In genomic region chrX:154526901-154527675, GRCh38 we compare ENCODE assay signal across 8 cellular contexts. TPM values are rescaled to one million over a fixed set of nuclear protein-coding genes. Genes with fewer than 3 reads are reported as not detected.
DNase-seq lines count a peak whose midpoint lies in the region; ATAC-seq, FAIRE-seq and TF ChIP-seq lines count a peak whose summit lies in the region.

No MANE protein-coding gene starts in this region.

- CTCF ChIA-PET in A549 (lab: Yijun Ruan, JAX): interaction anchor here (0.6 to 2.8 kb wide), 14 partner anchors 9 to 222 kb away, joined by 3 to 27 read pairs (median 4); partner anchors contain the start of gene SLC10A3
- CTCF ChIA-PET in activated CD4-positive, alpha-beta memory T cell treated with anti-CD3 and anti-CD28 coated beads for 36 hours (lab: Charles Lee): interaction anchor here (0.7 to 2.3 kb wide), 13 partner anchors 9 to 153 kb away, joined by 3 to 8 read pairs (median 3); partner anchors contain the start of genes ATP6AP1, EMD, FLNA and PLXNA3

- peak; percentile 32 for TF ChIP-seq POLR2A in A549 (IDR thresholded peaks at IDR 0.05; ENCODE audit: low read length)

- no peaks in the 10 kb centered on the region for H3K36me3 Mint-ChIP-seq in activated CD4-positive, alpha-beta memory T cell treated with anti-CD3 and anti-CD28 coated beads for 36 hours
- peaks cover 8% of the 10 kb centered on the region for H3K36me3 Mint-ChIP-seq in endodermal cell (ENCODE audit: low read depth)
- H3K36me3 Mint-ChIP-seq in stimulated activated memory B cell treated with anti-CD40 and anti-IgM and Interleukin-4, amounts not matched to agents 10 μg/mL and 1 μg/mL and 100 μg/mL, for 72 hours: peaks cover 8% of the 10 kb centered on the region

- no peaks in the 10 kb centered on the region for H3K9me3 Mint-ChIP-seq in activated CD4-positive, alpha-beta memory T cell treated with anti-CD3 and anti-CD28 coated beads for 36 hours
- peaks cover 59% of the 10 kb centered on the region for H3K9me3 Mint-ChIP-seq in endodermal cell
- H3K9me3 Mint-ChIP-seq in stimulated activated memory B cell treated with anti-CD40 and anti-IgM and Interleukin-4, amounts not matched to agents 10 μg/mL and 1 μg/mL and 100 μg/mL, for 72 hours: no peaks in the 10 kb centered on the region

- WGBS in A549 (ENCODE audit: missing lambda C conversion rate): 1% methylated on average over 15 of the region's 15 CpGs
- 20% methylated on average over 10 of the region's 15 CpGs; no CpG with 5 or more reads in 1 of the 2 experiments for WGBS in endodermal cell (ENCODE audit: insufficient coverage in 1 of 2, insufficient read length in 1 of 2), 2 experiments
- 29 to 34% methylated on average over 3 to 4 of the region's 15 CpGs for WGBS in mesodermal cell (ENCODE audit: insufficient coverage in 2 of 2), 2 experiments

- H3K27me3 ChIP-seq in endodermal cell (ENCODE audit: control insufficient read depth, insufficient read depth, low read length, poor library complexity, severe bottlenecking): no peaks in the 10 kb centered on the region

- POLR2A ChIA-PET in A549 (lab: Yijun Ruan, JAX): interaction anchor here (0.7 to 1.8 kb wide), 9 partner anchors 12 to 154 kb away, joined by 3 to 8 read pairs (median 4); partner anchors contain the start of genes IKBKG, RPL10, SLC10A3 and UBL4A
- POLR2A ChIA-PET in activated CD4-positive, alpha-beta memory T cell treated with anti-CD3 and anti-CD28 coated beads for 36 hours (lab: Charles Lee): interaction anchor here (0.8 to 1.2 kb wide), 2 partner anchors 10 to 37 kb away, joined by 3 to 4 read pairs; partner anchors contain the start of gene SLC10A3

- H3K4me1 ChIP-seq in A549: peaks cover 70% of the 10 kb centered on the region
- H3K4me1 ChIP-seq in endodermal cell (ENCODE audit: control insufficient read depth, insufficient read depth, low read length): no peaks in the 10 kb centered on the region
- peaks cover 8% of the 10 kb centered on the region for H3K4me1 ChIP-seq in mesodermal cell (ENCODE audit: control insufficient read depth, insufficient read depth, low read length, poor library complexity, severe bottlenecking)

- H3K9me3 ChIP-seq in A549: no peaks in the 10 kb centered on the region
- H3K9me3 ChIP-seq in endodermal cell (ENCODE audit: control insufficient read depth, low read length): no peaks in the 10 kb centered on the region
- no peaks in the 10 kb centered on the region for H3K9me3 ChIP-seq in mesodermal cell (ENCODE audit: control insufficient read depth, low read length)

- TF ChIP-seq CTCF in A549 (IDR thresholded peaks at IDR 0.05) (peak; percentile 42), endodermal cell (conservative IDR thresholded peaks at IDR 0.05) (peak; percentile 65)

- H3K27ac ChIP-seq in A549 (peak overlapping the region; percentile 72 to 93), endodermal cell (ENCODE audit: low read depth, low read length) (no peak overlapping the region), mesodermal cell (ENCODE audit: low read depth, low read length, severe bottlenecking) (peak overlapping the region; percentile 59)

- FAIRE-seq in A549 (lab: Jason Lieb, UNC): peak; percentile 96

- H3K4me3 Mint-ChIP-seq in activated CD4-positive, alpha-beta memory T cell treated with anti-CD3 and anti-CD28 coated beads for 36 hours: no peak overlapping the region
- peak overlapping the region; percentile 46 for H3K4me3 Mint-ChIP-seq in endodermal cell
- H3K4me3 Mint-ChIP-seq in stimulated activated memory B cell treated with anti-CD40 and anti-IgM and Interleukin-4, amounts not matched to agents 10 μg/mL and 1 μg/mL and 100 μg/mL, for 72 hours: peak overlapping the region; percentile 75

- H3K4me3 ChIP-seq in A549 (no peak overlapping the region), endodermal cell (ENCODE audit: low read length) (no peak overlapping the region), mesodermal cell (ENCODE audit: extremely low read depth, insufficient read depth, low read length, poor library complexity, severe bottlenecking) (no peak overlapping the region)

- DNase-seq in A549 (ENCODE audit: low read depth in 1 of 2, low spot score in 1 of 2): peak in 1 of 2 experiments; percentile 89
- peak; percentile 89 for DNase-seq in NCI-H82 (lab: John Stamatoyannopoulos, UW)
- peak; percentile 80 for DNase-seq in activated CD4-positive, alpha-beta memory T cell treated with anti-CD3 and anti-CD28 coated beads for 36 hours
- DNase-seq in endodermal cell: peak; percentile 88

- H3K27me3 Mint-ChIP-seq in activated CD4-positive, alpha-beta memory T cell treated with anti-CD3 and anti-CD28 coated beads for 36 hours: no peaks in the 10 kb centered on the region
- H3K27me3 Mint-ChIP-seq in endodermal cell (ENCODE audit: insufficient read depth): peaks cover 14% of the 10 kb centered on the region
- no peaks in the 10 kb centered on the region for H3K27me3 Mint-ChIP-seq in stimulated activated memory B cell treated with anti-CD40 and anti-IgM and Interleukin-4, amounts not matched to agents 10 μg/mL and 1 μg/mL and 100 μg/mL, for 72 hours

- peak; percentile 35 to 37; a peak in 4 of 5 replicates for TF ChIP-seq RAD21 in A549 (conservative IDR thresholded peaks at IDR 0.05 in 1 of 2, IDR thresholded peaks at IDR 0.05 in 1 of 2)

- H3K4me2 ChIP-seq in A549: peak overlapping the region; percentile 49

- intact Hi-C loops in activated CD4-positive, alpha-beta memory T cell treated with anti-CD3 and anti-CD28 coated beads for 36 hours (cut with micrococcal nuclease): no loop called here

- H3K4me1 Mint-ChIP-seq in activated CD4-positive, alpha-beta memory T cell treated with anti-CD3 and anti-CD28 coated beads for 36 hours (ENCODE audit: low read depth): peaks cover 19% of the 10 kb centered on the region
- H3K4me1 Mint-ChIP-seq in endodermal cell: peaks cover 2% of the 10 kb centered on the region
- peaks cover 10% of the 10 kb centered on the region for H3K4me1 Mint-ChIP-seq in stimulated activated memory B cell treated with anti-CD40 and anti-IgM and Interleukin-4, amounts not matched to agents 10 μg/mL and 1 μg/mL and 100 μg/mL, for 72 hours

- ATAC-seq in A549 (peak; percentile 62 to 64), GM18511 (IDR thresholded peaks at IDR 0.05; ENCODE audit: unreplicated experiment) (peak; percentile 79), HG03571 (IDR thresholded peaks at IDR 0.05; ENCODE audit: unreplicated experiment) (peak; percentile 80)
- peak; percentile 92 for ATAC-seq in stimulated activated memory B cell treated with anti-CD40 and anti-IgM and Interleukin-4, amounts not matched to agents 10 μg/mL and 1 μg/mL and 100 μg/mL, for 72 hours

- no peaks in the 10 kb centered on the region for H3K36me3 ChIP-seq in endodermal cell (ENCODE audit: control insufficient read depth, insufficient read depth, low read length)
- H3K36me3 ChIP-seq in mesodermal cell (ENCODE audit: control insufficient read depth, insufficient read depth, low read length): no peaks in the 10 kb centered on the region

- peak overlapping the region; percentile 27 for H3K9ac ChIP-seq in endodermal cell (ENCODE audit: extremely low read depth, low read length, poor library complexity, severe bottlenecking)

- no peak for TF ChIP-seq EP300 in A549 (IDR thresholded peaks at IDR 0.05)

- peak overlapping the region; percentile 42 for H3K27ac Mint-ChIP-seq in activated CD4-positive, alpha-beta memory T cell treated with anti-CD3 and anti-CD28 coated beads for 36 hours
- peak overlapping the region; percentile 80 for H3K27ac Mint-ChIP-seq in endodermal cell
- peak overlapping the region; percentile 77 for H3K27ac Mint-ChIP-seq in stimulated activated memory B cell treated with anti-CD40 and anti-IgM and Interleukin-4, amounts not matched to agents 10 μg/mL and 1 μg/mL and 100 μg/mL, for 72 hours

RNA-seq across cellular contexts. Expression of gene FAM3A, which starts 11.1 kb away (rescaled TPM):
- polyA plus RNA-seq in A549 (2011; rRNA removed) (18.6 and 21.7 TPM in 2 replicates), A549 (2017; fragmentation: RNase III; extraction: RNeasy Plus Mini Kit Qiagen cat#74134 plus additional on column Dnase treatment) (33.2 to 40.6 TPM (median 36.7 TPM) in 3 replicates)
- polyA plus RNA-seq in A549 (2012; cell fraction: cytosol; rRNA removed): 47.8 and 55.1 TPM in 2 replicates
- polyA plus RNA-seq in A549 (2012; cell fraction: nucleus; rRNA removed): 93.9 and 105 TPM in 2 replicates
- polyA minus RNA-seq in A549 (2011; rRNA and poly(A)+ RNA removed): 16.1 and 21.8 TPM in 2 replicates
- 10 to 100 TPM; 21.4 to 28.4 TPM for total RNA-seq in activated CD4-positive, alpha-beta memory T cell treated with anti-CD3 and anti-CD28 coated beads for 36 hours
- total RNA-seq in endodermal cell: 10 to 100 TPM; 23.6 to 24.3 TPM
- polyA plus RNA-seq in endodermal cell (2013, experiment 1 of 2): 27.7 TPM
- polyA plus RNA-seq in endodermal cell (2013, experiment 2 of 2): 26.2 TPM
- polyA plus RNA-seq in mesodermal cell (2013, experiment 1 of 2): 32.9 TPM
- 29.1 TPM for polyA plus RNA-seq in mesodermal cell (2013, experiment 2 of 2)

RNA-seq across cellular contexts. Expression of gene G6PD, which starts 19.6 kb away (rescaled TPM):
- polyA plus RNA-seq in A549 (2011; rRNA removed) (692 and 774 TPM in 2 replicates), A549 (2017; fragmentation: RNase III; extraction: RNeasy Plus Mini Kit Qiagen cat#74134 plus additional on column Dnase treatment) (1,409 to 1,481 TPM (median 1,465 TPM) in 3 replicates)
- 1,222 and 1,527 TPM in 2 replicates for polyA plus RNA-seq in A549 (2012; cell fraction: cytosol; rRNA removed)
- 2,784 and 3,385 TPM in 2 replicates for polyA plus RNA-seq in A549 (2012; cell fraction: nucleus; rRNA removed)
- 756 and 969 TPM in 2 replicates for polyA minus RNA-seq in A549 (2011; rRNA and poly(A)+ RNA removed)
- total RNA-seq in activated CD4-positive, alpha-beta memory T cell treated with anti-CD3 and anti-CD28 coated beads for 36 hours: 10 to 100 TPM; 65.8 to 70.4 TPM
- 10 to 100 TPM; 71.7 to 81.4 TPM for total RNA-seq in endodermal cell
- polyA plus RNA-seq in endodermal cell (2013, experiment 1 of 2): 69.5 TPM
- 64.0 TPM for polyA plus RNA-seq in endodermal cell (2013, experiment 2 of 2)
- 89.5 TPM for polyA plus RNA-seq in mesodermal cell (2013, experiment 1 of 2)
- 76.7 TPM for polyA plus RNA-seq in mesodermal cell (2013, experiment 2 of 2)

RNA-seq across cellular contexts. Expression of gene IKBKG, which starts 20.3 kb away (rescaled TPM):
- 19.7 and 22.1 TPM in 2 replicates for polyA plus RNA-seq in A549 (2011; rRNA removed)
- polyA plus RNA-seq in A549 (2012; cell fraction: cytosol; rRNA removed): 38.7 and 46.2 TPM in 2 replicates
- 117 and 119 TPM in 2 replicates for polyA plus RNA-seq in A549 (2012; cell fraction: nucleus; rRNA removed)
- 33.4 to 38.8 TPM (median 34.2 TPM) in 3 replicates for polyA plus RNA-seq in A549 (2017; fragmentation: RNase III; extraction: RNeasy Plus Mini Kit Qiagen cat#74134 plus additional on column Dnase treatment)
- polyA minus RNA-seq in A549 (2011; rRNA and poly(A)+ RNA removed): 9.9 and 14.9 TPM in 2 replicates
- total RNA-seq in activated CD4-positive, alpha-beta memory T cell treated with anti-CD3 and anti-CD28 coated beads for 36 hours: 10 to 100 TPM; 39.4 to 45.9 TPM
- 10 to 100 TPM; 19.8 to 20.3 TPM for total RNA-seq in endodermal cell
- 16.9 TPM for polyA plus RNA-seq in endodermal cell (2013, experiment 1 of 2)
- polyA plus RNA-seq in endodermal cell (2013, experiment 2 of 2): 17.1 TPM
- 16.4 TPM for polyA plus RNA-seq in mesodermal cell (2013, experiment 1 of 2)
- 13.4 TPM for polyA plus RNA-seq in mesodermal cell (2013, experiment 2 of 2)

RNA-seq across cellular contexts. Expression of gene SLC10A3, which starts 36.7 kb away (rescaled TPM):
- 9.0 and 10.1 TPM in 2 replicates for polyA plus RNA-seq in A549 (2011; rRNA removed)
- 18.6 and 27.7 TPM in 2 replicates for polyA plus RNA-seq in A549 (2012; cell fraction: cytosol; rRNA removed)
- polyA plus RNA-seq in A549 (2012; cell fraction: nucleus; rRNA removed): 15.8 and 20.0 TPM in 2 replicates
- polyA plus RNA-seq in A549 (2017; fragmentation: RNase III; extraction: RNeasy Plus Mini Kit Qiagen cat#74134 plus additional on column Dnase treatment): 19.3 to 24.1 TPM (median 21.7 TPM) in 3 replicates
- polyA minus RNA-seq in A549 (2011; rRNA and poly(A)+ RNA removed): 11.0 and 18.0 TPM in 2 replicates
- 10 to 100 TPM; 14.4 to 16.1 TPM for total RNA-seq in activated CD4-positive, alpha-beta memory T cell treated with anti-CD3 and anti-CD28 coated beads for 36 hours
- 1 to 10 TPM; 5.4 to 9.1 TPM for total RNA-seq in endodermal cell
- 7.4 TPM for polyA plus RNA-seq in endodermal cell (2013, experiment 1 of 2)
- polyA plus RNA-seq in endodermal cell (2013, experiment 2 of 2): 7.8 TPM
- polyA plus RNA-seq in mesodermal cell (2013, experiment 1 of 2): 17.3 TPM
- polyA plus RNA-seq in mesodermal cell (2013, experiment 2 of 2): 14.2 TPM

RNA-seq across cellular contexts. Expression of gene UBL4A, which starts 40.7 kb away (rescaled TPM):
- polyA plus RNA-seq in A549 (2011; rRNA removed) (26.4 and 30.8 TPM in 2 replicates), A549 (2017; fragmentation: RNase III; extraction: RNeasy Plus Mini Kit Qiagen cat#74134 plus additional on column Dnase treatment) (34.6 to 37.7 TPM (median 36.9 TPM) in 3 replicates)
- 41.9 and 51.0 TPM in 2 replicates for polyA plus RNA-seq in A549 (2012; cell fraction: cytosol; rRNA removed)
- 26.9 and 33.9 TPM in 2 replicates for polyA plus RNA-seq in A549 (2012; cell fraction: nucleus; rRNA removed)
- polyA minus RNA-seq in A549 (2011; rRNA and poly(A)+ RNA removed): 34.8 and 35.5 TPM in 2 replicates
- total RNA-seq in activated CD4-positive, alpha-beta memory T cell treated with anti-CD3 and anti-CD28 coated beads for 36 hours: 10 to 100 TPM; 49.5 to 53.3 TPM
- total RNA-seq in endodermal cell: 10 to 100 TPM; 29.1 to 35.9 TPM
- polyA plus RNA-seq in endodermal cell (2013, experiment 1 of 2): 24.5 TPM
- polyA plus RNA-seq in endodermal cell (2013, experiment 2 of 2): 24.5 TPM
- 28.2 TPM for polyA plus RNA-seq in mesodermal cell (2013, experiment 1 of 2)
- 28.5 TPM for polyA plus RNA-seq in mesodermal cell (2013, experiment 2 of 2)
